27 cellular contexts compared by ENCODE assay signal in genomic region chr7:2084781-2085505, GRCh38.
DNase-seq lines count a peak whose midpoint lies in the region; ATAC-seq, FAIRE-seq and TF ChIP-seq lines count a peak whose summit lies in the region.
"Had no signal": no experiment of that assay in that cellular context is flagged by ENCODE, and none has a peak within 500 bp of the region (broad histone marks: within the 10 kb centered on the region; RNA-seq: fewer than 3 reads in every experiment).

No MANE protein-coding gene starts in this region.

- CTCF ChIA-PET in activated CD8-positive, alpha-beta memory T cell treated with anti-CD3 and anti-CD28 coated beads, Interleukin-2, amount 10 ng/mL, durations not matched to agents 7 days and 5 days (lab: Charles Lee): no interaction called here

- H3K36me3 Mint-ChIP-seq in activated CD8-positive, alpha-beta memory T cell treated with anti-CD3 and anti-CD28 coated beads, Interleukin-2, amount 10 ng/mL, durations not matched to agents 7 days and 5 days: no peaks in the 10 kb centered on the region
- H3K36me3 Mint-ChIP-seq in stimulated activated naive B cell treated with anti-CD40 and anti-IgM and Interleukin-4, amounts not matched to agents 10 μg/mL and 1 μg/mL and 100 μg/mL, for 72 hours: peaks cover 52 to 73% of the 10 kb centered on the region in 2 donors

- H3K4me3 ChIP-seq in bronchial epithelial cell (ENCODE audit: low read depth, low read length): no peak overlapping the region
- H3K4me3 ChIP-seq: lower lobe of right lung, mucosa of descending colon, sigmoid colon, SK-N-MC had no signal

- no peak for DNase-seq in activated CD8-positive, alpha-beta memory T cell treated with anti-CD3 and anti-CD28 coated beads, Interleukin-2, amount 10 ng/mL, durations not matched to agents 7 days and 5 days
- no peak for DNase-seq in activated CD8-positive, alpha-beta memory T cell treated with anti-CD3 and anti-CD28 coated beads, Interleukin-2, amount 50 U/mL, for 4 hours
- DNase-seq in bronchial epithelial cell (ENCODE audit: low read depth): no peak
- DNase-seq in stimulated activated naive B cell treated with anti-CD40 and anti-IgM and Interleukin-4, amounts not matched to agents 10 μg/mL and 1 μg/mL and 100 μg/mL, for 72 hours: no peak
- no peak for DNase-seq in inferior parietal cortex (ENCODE audit: extremely low spot score)
- DNase-seq: 8988T, COR-L47, GF-D8, glutamatergic neuron, kidney glomerular epithelial cell, lower lobe of right lung, mucosa of descending colon, NCI-H187, NCI-H226, NCI-H774, sigmoid colon, T-helper 17 cell, trophoblast cell had no signal

- no peaks in the 10 kb centered on the region for H3K27me3 ChIP-seq in bronchial epithelial cell (ENCODE audit: control insufficient read depth, insufficient read depth, low read length)
- H3K27me3 ChIP-seq: neutrophil, sigmoid colon had no signal

- no peaks in the 10 kb centered on the region for H3K27me3 Mint-ChIP-seq in activated CD8-positive, alpha-beta memory T cell treated with anti-CD3 and anti-CD28 coated beads, Interleukin-2, amount 10 ng/mL, durations not matched to agents 7 days and 5 days
- H3K27me3 Mint-ChIP-seq in stimulated activated naive B cell treated with anti-CD40 and anti-IgM and Interleukin-4, amounts not matched to agents 10 μg/mL and 1 μg/mL and 100 μg/mL, for 72 hours: no peaks in the 10 kb centered on the region
- H3K27me3 Mint-ChIP-seq: activated CD4-positive, alpha-beta T cell treated with anti-CD3 and anti-CD28 coated beads, Interleukin-2, amount 10 ng/mL, durations not matched to agents 24 days and 14 days; progenitor cell of endocrine pancreas; T-helper 17 cell had no signal

- peak overlapping the region; percentile 34 for H3K27ac ChIP-seq in KOPT-K1 (ENCODE audit: low read depth, low read length, poor library complexity, severe bottlenecking)
- H3K27ac ChIP-seq: epithelial cell of prostate, lower lobe of right lung, neutrophil, sigmoid colon, SK-N-MC had no signal

- no peaks in the 10 kb centered on the region for H3K9me3 Mint-ChIP-seq in activated CD8-positive, alpha-beta memory T cell treated with anti-CD3 and anti-CD28 coated beads, Interleukin-2, amount 10 ng/mL, durations not matched to agents 7 days and 5 days (ENCODE audit: low read depth)
- H3K9me3 Mint-ChIP-seq in stimulated activated naive B cell treated with anti-CD40 and anti-IgM and Interleukin-4, amounts not matched to agents 10 μg/mL and 1 μg/mL and 100 μg/mL, for 72 hours: no peaks in the 10 kb centered on the region
- H3K9me3 Mint-ChIP-seq: activated CD4-positive, alpha-beta T cell treated with anti-CD3 and anti-CD28 coated beads, Interleukin-2, amount 10 ng/mL, durations not matched to agents 24 days and 14 days had no signal

- peaks cover 17% of the 10 kb centered on the region for H3K4me1 Mint-ChIP-seq in activated CD8-positive, alpha-beta memory T cell treated with anti-CD3 and anti-CD28 coated beads, Interleukin-2, amount 10 ng/mL, durations not matched to agents 7 days and 5 days
- peaks cover 29 to 30% of the 10 kb centered on the region in 2 donors for H3K4me1 Mint-ChIP-seq in stimulated activated naive B cell treated with anti-CD40 and anti-IgM and Interleukin-4, amounts not matched to agents 10 μg/mL and 1 μg/mL and 100 μg/mL, for 72 hours

- ATAC-seq in activated CD8-positive, alpha-beta memory T cell treated with anti-CD3 and anti-CD28 coated beads, Interleukin-2, amount 10 ng/mL, durations not matched to agents 7 days and 5 days: peak; percentile 27
- no peak for ATAC-seq in stimulated activated naive B cell treated with anti-CD40 and anti-IgM and Interleukin-4, amounts not matched to agents 10 μg/mL and 1 μg/mL and 100 μg/mL, for 72 hours (replicated peaks)
- no peak for ATAC-seq in HG02642 (IDR thresholded peaks at IDR 0.05; ENCODE audit: poor library complexity, unreplicated experiment)
- ATAC-seq in GM21786 (IDR thresholded peaks at IDR 0.05; ENCODE audit: unreplicated experiment): no peak
- ATAC-seq: lower lobe of right lung, mucosa of descending colon, T-helper 17 cell had no signal

- peak; percentile 47 for FAIRE-seq in bronchial epithelial cell (lab: Jason Lieb, UNC)
- FAIRE-seq: astrocyte had no signal

- peaks cover 19% of the 10 kb centered on the region; the same call in 1 of the 2 replicates for H3K36me3 ChIP-seq in KOPT-K1 (ENCODE audit: insufficient read depth, low read length)
- H3K36me3 ChIP-seq in bronchial epithelial cell (ENCODE audit: control insufficient read depth, insufficient read depth, low read length): no peaks in the 10 kb centered on the region
- H3K36me3 ChIP-seq: lower lobe of right lung had no signal

- H3K4me3 Mint-ChIP-seq in activated CD8-positive, alpha-beta memory T cell treated with anti-CD3 and anti-CD28 coated beads, Interleukin-2, amount 10 ng/mL, durations not matched to agents 7 days and 5 days: no peak overlapping the region
- H3K4me3 Mint-ChIP-seq in stimulated activated naive B cell treated with anti-CD40 and anti-IgM and Interleukin-4, amounts not matched to agents 10 μg/mL and 1 μg/mL and 100 μg/mL, for 72 hours: no peak overlapping the region
- H3K4me3 Mint-ChIP-seq: activated CD4-positive, alpha-beta T cell treated with anti-CD3 and anti-CD28 coated beads, Interleukin-2, amount 10 ng/mL, durations not matched to agents 24 days and 14 days; T-helper 17 cell had no signal

- H3K27ac Mint-ChIP-seq in activated CD8-positive, alpha-beta memory T cell treated with anti-CD3 and anti-CD28 coated beads, Interleukin-2, amount 10 ng/mL, durations not matched to agents 7 days and 5 days: no peak overlapping the region
- peak overlapping the region; percentile 15 for H3K27ac Mint-ChIP-seq in stimulated activated naive B cell treated with anti-CD40 and anti-IgM and Interleukin-4, amounts not matched to agents 10 μg/mL and 1 μg/mL and 100 μg/mL, for 72 hours
- H3K27ac Mint-ChIP-seq: activated CD4-positive, alpha-beta T cell treated with anti-CD3 and anti-CD28 coated beads, Interleukin-2, amount 10 ng/mL, durations not matched to agents 24 days and 14 days; progenitor cell of endocrine pancreas; T-helper 17 cell had no signal

- no peak for TF ChIP-seq CTCF in bronchial epithelial cell (IDR thresholded peaks at IDR 0.05; ENCODE audit: insufficient read depth, low read length, severe bottlenecking)

- no peaks in the 10 kb centered on the region for H3K9me3 ChIP-seq in KOPT-K1 (ENCODE audit: insufficient read depth, low read length, poor library complexity, severe bottlenecking)
- H3K9me3 ChIP-seq: lower lobe of right lung, mucosa of descending colon, neutrophil, sigmoid colon had no signal
